ENCODE assay signal across 9 cellular contexts in genomic region chr1:145286924-145287555, GRCh38. TPM values are rescaled to one million over a fixed set of nuclear protein-coding genes. Genes with fewer than 3 reads are reported as not detected.
A peak's percentile ranks its signal among the peaks of the same experiment; 100 is the strongest.
DNase-seq lines count a peak whose midpoint lies in the region; TF ChIP-seq lines count a peak whose summit lies in the region.
"Not testable (repeated sequence)": the region's sequence is repeated elsewhere in the genome, so short reads cannot be mapped to it uniquely, and the experiment has no call there.
"Had no signal": no experiment of that assay in that cellular context is flagged by ENCODE, and none has a peak within 500 bp of the region (broad histone marks: within the 10 kb centered on the region; RNA-seq: fewer than 3 reads in every experiment).

No MANE protein-coding gene starts in this region.

- H3K4me1 ChIP-seq in breast epithelium, uterus: not testable (repeated sequence)

- H3K36me3 ChIP-seq in breast epithelium, uterus: not testable (repeated sequence)

- H3K9me3 ChIP-seq in breast epithelium, uterus: not testable (repeated sequence)

- H3K4me3 ChIP-seq in GM08714 (ENCODE audit: low read length) (peak overlapping the region; percentile 72; the same call in 1 of the 2 replicates), breast epithelium (peak overlapping the region; percentile 18 to 61 (median 44)), skeletal muscle cell (ENCODE audit: low read depth, low read length) (peak overlapping the region; percentile 44), uterus (peak overlapping the region; percentile 13 to 23)

- DNase-seq in RKO (ENCODE audit: low spot score) = peak; percentile 15
- peak; percentile 61 for DNase-seq in activated CD8-positive, alpha-beta memory T cell treated with anti-CD3 and anti-CD28 coated beads, Interleukin-2, amount 50 U/mL, for 48 hours
- not testable (repeated sequence) for DNase-seq in breast epithelium (ENCODE audit: low spot score in 2 of 2); skeletal muscle cell (ENCODE audit: low read depth); uterus
- peak; percentile 1 for DNase-seq in glomerular visceral epithelial cell (ENCODE audit: extremely low spot score)
- peak; percentile 80 for DNase-seq in mesenteric fat pad (ENCODE audit: low spot score)

- not testable (repeated sequence) for TF ChIP-seq CTCF in breast epithelium (IDR thresholded peaks at IDR 0.05); uterus (IDR thresholded peaks at IDR 0.05)

- H3K27ac ChIP-seq in breast epithelium = peak overlapping the region; percentile 33 to 55
- peak overlapping the region in 1 of 2 donors; percentile 60 for H3K27ac ChIP-seq in uterus

- H3K27me3 ChIP-seq in breast epithelium, uterus: not testable (repeated sequence)

- not testable (repeated sequence) for TF ChIP-seq POLR2A in breast epithelium (IDR thresholded peaks at IDR 0.05); uterus (IDR thresholded peaks at IDR 0.05)

- intact Hi-C loops in breast epithelium (cut with DNase I; ENCODE audit: low total_unique reads); uterus (cut with DNase I; ENCODE audit: low total_unique reads): not testable (repeated sequence)

RNA-seq across cellular contexts. Expression of gene PPIAL4D, which starts 45.1 kb away (rescaled TPM):
- not detected for total RNA-seq in breast epithelium
- not detected for total RNA-seq in mesenteric fat pad
- total RNA-seq in uterus = not detected
- total RNA-seq: renal cortical epithelial cell had no signal

Comparison
In these comparisons a context has a peak if more than half of its experiments do, and no peak if none do; other contexts are left out.
1. H3K4me3 ChIP-seq: peak in every context shown above with its lines; median percentile 72 in GM08714; 44 in breast epithelium; 44 in skeletal muscle cell; 18 in uterus.